ENCODE assay signal across 8 cellular contexts in genomic region chr4:6200011-6200921, GRCh38.
DNase-seq lines count a peak whose midpoint lies in the region; ATAC-seq and TF ChIP-seq lines count a peak whose summit lies in the region.

Gene JAKMIP1 (minus strand): TSS chr4:6200549. CDS start chr4:6112850, 87,699 bp downstream.

- no peak for TF ChIP-seq EP300 in Ishikawa (IDR thresholded peaks at IDR 0.05; ENCODE audit: borderline replicate concordance)

- TF ChIP-seq RAD21 in Ishikawa (IDR thresholded peaks at IDR 0.05; ENCODE audit: low read depth): no peak

- DNase-seq in EL (peak; percentile 49), kidney tubule cell (ENCODE audit: low spot score) (peak; percentile 60), AML-193 (lab: John Stamatoyannopoulos, UW) (no peak)
- DNase-seq in activated CD4-positive, CD25-positive, alpha-beta regulatory T cell (lab: John Stamatoyannopoulos, UW): peak; percentile 68 to 77 (median 73)
- DNase-seq in central memory CD4-positive, alpha-beta T cell: peak; percentile 77
- DNase-seq in stimulated activated CD4-positive, alpha-beta T cell treated with anti-CD3 and anti-CD28 coated beads, Interleukin-4, amount 100 ng/mL, for 1 hour: peak; percentile 79

- peak; percentile 88 for ATAC-seq in GM21528 (IDR thresholded peaks at IDR 0.05; ENCODE audit: low FRiP score, unreplicated experiment)

TF ChIP-seq in Ishikawa, 13 proteins besides CTCF, POLR2A, EP300 and RAD21:
- peak; percentile 77; the same call in 1 of the 2 replicates for TF ChIP-seq MAX (IDR thresholded peaks at IDR 0.05)
- TF ChIP-seq USF1 (IDR thresholded peaks at IDR 0.05): no peak
- TF ChIP-seq ZBTB7A (IDR thresholded peaks at IDR 0.05; ENCODE audit: low read depth): no peak
- TF ChIP-seq EGR1 (IDR thresholded peaks at IDR 0.05): 0 out of 2 replicates have a peak, but pooled peaks have one; percentile 12

Comparison
In these comparisons a context has a peak if more than half of its experiments do, and no peak if none do; other contexts are left out.
1. DNase-seq: peak in EL (single experiment), activated CD4-positive, CD25-positive, alpha-beta regulatory T cell (4 of 4), central memory CD4-positive, alpha-beta T cell (single experiment), kidney tubule cell (single experiment) and stimulated activated CD4-positive, alpha-beta T cell treated with anti-CD3 and anti-CD28 coated beads, Interleukin-4, amount 100 ng/mL, for 1 hour (single experiment); none in AML-193 (0 of 2).